Comparison of ENCODE assay signal across 23 cellular contexts in genomic region chr7:100621554-100621953, GRCh38. TPM values are rescaled to one million over a fixed set of nuclear protein-coding genes. Genes with fewer than 3 reads are reported as not detected.
"Had no signal": no experiment of that assay in that cellular context is flagged by ENCODE, and none has a peak within 500 bp of the region (broad histone marks: within the 10 kb centered on the region; RNA-seq: fewer than 3 reads in every experiment).

No MANE protein-coding gene starts in this region.

- H3K9me3 ChIP-seq: breast epithelium, lower lobe of right lung, tibial artery, vagina had no signal

- H3K4me3 ChIP-seq: breast epithelium, lower lobe of right lung, tibial artery, vagina had no signal

- H3K4me1 ChIP-seq: breast epithelium, lower lobe of right lung, parathyroid adenoma had no signal

- H3K27me3 ChIP-seq: breast epithelium, tibial artery, vagina had no signal

- H3K27ac ChIP-seq: breast epithelium, epithelial cell of prostate, lower lobe of right lung, parathyroid adenoma, tibial artery, vagina had no signal

- H3K9me3 Mint-ChIP-seq: activated naive CD4-positive, alpha-beta T cell treated with anti-CD3 and anti-CD28 coated beads, Interleukin-2, amount 50 U/mL, for 72 hours; activated T-cell treated with anti-CD3 and anti-CD28 coated beads, Interleukin-2, amount 50 U/mL, for 72 hours; effector memory CD8-positive, alpha-beta T cell; mesothelial cell of epicardium; nephron progenitor cell; stimulated activated memory B cell treated with anti-CD40 and anti-IgM and Interleukin-4, amounts not matched to agents 10 μg/mL and 1 μg/mL and 100 μg/mL, for 72 hours had no signal

- H3K27me3 Mint-ChIP-seq: effector memory CD8-positive, alpha-beta T cell; stimulated activated memory B cell treated with anti-CD40 and anti-IgM and Interleukin-4, amounts not matched to agents 10 μg/mL and 1 μg/mL and 100 μg/mL, for 72 hours had no signal

- H3K4me1 Mint-ChIP-seq: mesothelial cell of epicardium had no signal

- H3K27ac Mint-ChIP-seq: activated T-cell treated with anti-CD3 and anti-CD28 coated beads, Interleukin-2, amount 50 U/mL, for 72 hours; effector memory CD8-positive, alpha-beta T cell; mesothelial cell of epicardium; stimulated activated memory B cell treated with anti-CD40 and anti-IgM and Interleukin-4, amounts not matched to agents 10 μg/mL and 1 μg/mL and 100 μg/mL, for 72 hours had no signal

- H3K36me3 ChIP-seq: breast epithelium, lower lobe of right lung had no signal

- ATAC-seq: activated naive CD4-positive, alpha-beta T cell treated with anti-CD3 and anti-CD28 coated beads, Interleukin-2, amount 50 U/mL, for 72 hours; activated T-cell treated with anti-CD3 and anti-CD28 coated beads, Interleukin-2, amount 50 U/mL, for 72 hours; effector memory CD8-positive, alpha-beta T cell; lower lobe of right lung; stimulated activated memory B cell treated with anti-CD40 and anti-IgM and Interleukin-4, amounts not matched to agents 10 μg/mL and 1 μg/mL and 100 μg/mL, for 72 hours had no signal

- DNase-seq: activated CD4-positive, alpha-beta T cell treated with anti-CD3 and anti-CD28 coated beads, Interleukin-2, amount 50 U/mL, for 48 hours; activated CD4-positive, CD25-positive, alpha-beta regulatory T cell treated with anti-CD3 and anti-CD28 coated beads, Interleukin-2, amount 50 U/mL, for 72 hours; activated CD8-positive, alpha-beta memory T cell treated with anti-CD3 and anti-CD28 coated beads, Interleukin-2, amount 50 U/mL, for 4 hours; activated gamma-delta T cell; activated T-cell treated with anti-CD3 and anti-CD28 coated beads, Interleukin-2, amount 50 U/mL, for 72 hours; anterior cingulate cortex; dermis blood vessel endothelial cell; effector memory CD8-positive, alpha-beta T cell; foreskin melanocyte; head of caudate nucleus; lower lobe of right lung; nephron progenitor cell; stimulated activated CD4-positive, alpha-beta T cell treated with anti-CD3 and anti-CD28 coated beads, Interleukin-2, amount 100 ng/mL, for 48 hours; tibial artery had no signal

- H3K4me3 Mint-ChIP-seq: activated T-cell treated with anti-CD3 and anti-CD28 coated beads, Interleukin-2, amount 50 U/mL, for 72 hours; effector memory CD8-positive, alpha-beta T cell; mesothelial cell of epicardium; nephron progenitor cell; stimulated activated memory B cell treated with anti-CD40 and anti-IgM and Interleukin-4, amounts not matched to agents 10 μg/mL and 1 μg/mL and 100 μg/mL, for 72 hours had no signal

RNA-seq across cellular contexts. Expression of gene TFR2, which starts 19.8 kb away (rescaled TPM):
- total RNA-seq: fibroblast of lung had no signal

RNA-seq across cellular contexts. Expression of gene ACTL6B, which starts 34.7 kb away (rescaled TPM):
- total RNA-seq: activated naive CD4-positive, alpha-beta T cell treated with anti-CD3 and anti-CD28 coated beads, Interleukin-2, amount 50 U/mL, for 72 hours; activated T-cell treated with anti-CD3 and anti-CD28 coated beads, Interleukin-2, amount 50 U/mL, for 72 hours; breast epithelium; dermis blood vessel endothelial cell; fibroblast of lung; lower lobe of right lung; mesothelial cell of epicardium; renal cortical epithelial cell had no signal
- polyA plus RNA-seq: fibroblast of lung had no signal

RNA-seq across cellular contexts. Expression of gene FBXO24, which starts 35.4 kb away (rescaled TPM):
- total RNA-seq: dermis blood vessel endothelial cell had no signal
